In the genomic region with DNA sequence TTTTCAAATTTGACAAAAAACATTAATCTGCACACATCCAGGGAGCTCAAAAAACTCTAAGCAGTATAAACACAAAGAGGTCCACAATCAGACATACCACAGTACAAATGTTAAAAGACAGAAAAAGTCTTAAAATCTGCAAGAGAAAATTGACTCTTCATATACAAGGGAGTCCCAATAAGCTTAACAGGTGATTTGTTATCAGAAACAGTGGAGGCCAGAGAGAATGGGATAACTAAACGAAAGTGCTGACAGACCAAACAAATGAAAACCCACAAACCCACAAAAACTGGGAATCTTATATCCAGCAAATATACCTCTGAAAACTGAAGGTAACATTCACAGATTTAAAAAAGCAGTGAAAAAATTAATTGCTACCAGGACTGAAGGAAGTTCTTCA, we compare ENCODE assay signal across 35 cellular contexts.
"Had no signal": no experiment of that assay in that cellular context is flagged by ENCODE, and none has a peak within 500 bp of the region (broad histone marks: within the 10 kb centered on the region; RNA-seq: fewer than 3 reads in every experiment).

No MANE protein-coding gene starts in this region.

- H3K4me3 ChIP-seq: MG63 had no signal

- DNase-seq: MG63, MM.1S, MV-4-11, NCI-H1048, NCI-H1092, NCI-H1092 treated with DMSO at 0.1 percent for 48 hours, NCI-H1105, NCI-H1105 treated with DMSO at 0.1 percent for 48 hours, NCI-H1417, NCI-H1417 treated with DMSO at 0.1 percent for 48 hours, NCI-H1436, NCI-H1436 treated with DMSO at 0.1 percent for 48 hours, NCI-H146, NCI-H1694, NCI-H1694 treated with DMSO at 0.1 percent for 48 hours, NCI-H187, NCI-H187 treated with DMSO at 0.1 percent for 48 hours, NCI-H1930, NCI-H2029, NCI-H2029 treated with DMSO at 0.1 percent for 48 hours, NCI-H2081, NCI-H2081 treated with DMSO at 0.1 percent for 48 hours, NCI-H2107, NCI-H2171, NCI-H2171 treated with DMSO at 0.1 percent for 48 hours, NCI-H2227 treated with DMSO at 0.1 percent for 48 hours, NCI-H226, NCI-H345, NCI-H446, NCI-H446 treated with DMSO at 0.1 percent for 48 hours, NCI-H510A, NCI-H510A treated with DMSO at 0.1 percent for 48 hours, NCI-H524, NCI-H524 treated with DMSO at 0.1 percent for 48 hours, NCI-H526 had no signal

- H3K9me3 ChIP-seq: MG63 had no signal

- H3K27me3 ChIP-seq: MG63 had no signal

- H3K36me3 ChIP-seq: MG63 had no signal
